In genomic region chr12:6620885-6621274, GRCh38 we compare ENCODE assay signal across 15 cellular contexts. TPM values are rescaled to one million over a fixed set of nuclear protein-coding genes. Genes with fewer than 3 reads are reported as not detected.
DNase-seq lines count a peak whose midpoint lies in the region; ATAC-seq and TF ChIP-seq lines count a peak whose summit lies in the region.
"Had no signal": no experiment of that assay in that cellular context is flagged by ENCODE, and none has a peak within 500 bp of the region (broad histone marks: within the 10 kb centered on the region; RNA-seq: fewer than 3 reads in every experiment).

No MANE protein-coding gene starts in this region.

- no peak for DNase-seq in activated T-cell treated with anti-CD3 and anti-CD28 coated beads, Interleukin-2, amount 50 U/mL, for 72 hours
- DNase-seq in activated T-cell treated with anti-CD3 and anti-CD28 coated beads, Interleukin-2, amount 50 U/mL, for 1 hour: no peak
- no peak for DNase-seq in activated T-helper 1 cell treated with anti-CD3 and anti-CD28 coated beads, Interleukin-12 subunit alpha, Interleukin-12 subunit beta, Interleukin-2, Interleukin-4 antibody, amounts not matched to agents 30 ng/mL and 10 ng/mL and 1 ng/mL, durations not matched to agents 14 hours and 24 hours and 36 hours (ENCODE audit: low spot score)
- no peak for DNase-seq in memory B cell (ENCODE audit: low spot score in 2 of 2)
- no peak for DNase-seq in stimulated activated naive CD8-positive, alpha-beta T cell treated with anti-CD3 and anti-CD28 coated beads, Interleukin-15, amount 100 ng/mL, for 72 hours
- no peak for DNase-seq in brain microvascular endothelial cell
- DNase-seq in activated CD4-positive, CD25-positive, alpha-beta regulatory T cell treated with anti-CD3 and anti-CD28 coated beads, Interleukin-2, amount 50 U/mL, for 72 hours: no peak
- DNase-seq: caudate nucleus, DMS79, GOT3, NCI-H1048 had no signal

- H3K36me3 Mint-ChIP-seq in activated T-cell treated with anti-CD3 and anti-CD28 coated beads, Interleukin-2, amount 50 U/mL, for 72 hours (ENCODE audit: insufficient read depth in 2 of 2): no peaks in the 10 kb centered on the region
- H3K36me3 Mint-ChIP-seq in activated T-helper 1 cell treated with anti-CD3 and anti-CD28 coated beads, Interleukin-12 subunit alpha, Interleukin-12 subunit beta, Interleukin-2, Interleukin-4 antibody, amounts not matched to agents 30 ng/mL and 10 ng/mL and 1 ng/mL, durations not matched to agents 14 hours and 24 hours and 36 hours (ENCODE audit: low read depth): no peaks in the 10 kb centered on the region
- H3K36me3 Mint-ChIP-seq in memory B cell: peaks cover 17% of the 10 kb centered on the region

- intact Hi-C loops in activated T-helper 1 cell treated with anti-CD3 and anti-CD28 coated beads, Interleukin-12 subunit alpha, Interleukin-12 subunit beta, Interleukin-2, Interleukin-4 antibody, amounts not matched to agents 30 ng/mL and 10 ng/mL and 1 ng/mL, durations not matched to agents 14 hours and 24 hours and 36 hours (cut with micrococcal nuclease): loop anchor here (1.0 kb wide), 1 partner anchor 63 kb away; no protein-coding TSS in a partner anchor

- H3K4me1 Mint-ChIP-seq in activated T-cell treated with anti-CD3 and anti-CD28 coated beads, Interleukin-2, amount 50 U/mL, for 72 hours (ENCODE audit: low read depth): peaks cover 7% of the 10 kb centered on the region
- peaks cover 9% of the 10 kb centered on the region for H3K4me1 Mint-ChIP-seq in activated T-helper 1 cell treated with anti-CD3 and anti-CD28 coated beads, Interleukin-12 subunit alpha, Interleukin-12 subunit beta, Interleukin-2, Interleukin-4 antibody, amounts not matched to agents 30 ng/mL and 10 ng/mL and 1 ng/mL, durations not matched to agents 14 hours and 24 hours and 36 hours (ENCODE audit: low read depth)
- H3K4me1 Mint-ChIP-seq in memory B cell: peaks cover 30% of the 10 kb centered on the region
- H3K4me1 Mint-ChIP-seq in stimulated activated naive CD8-positive, alpha-beta T cell treated with anti-CD3 and anti-CD28 coated beads, Interleukin-15, amount 100 ng/mL, for 72 hours: peaks cover 23% of the 10 kb centered on the region

- no peak overlapping the region for H3K27ac ChIP-seq in brain microvascular endothelial cell
- H3K27ac ChIP-seq: uterus had no signal

- no peaks in the 10 kb centered on the region for H3K27me3 Mint-ChIP-seq in activated T-cell treated with anti-CD3 and anti-CD28 coated beads, Interleukin-2, amount 50 U/mL, for 72 hours (ENCODE audit: low read depth)
- H3K27me3 Mint-ChIP-seq in activated T-helper 1 cell treated with anti-CD3 and anti-CD28 coated beads, Interleukin-12 subunit alpha, Interleukin-12 subunit beta, Interleukin-2, Interleukin-4 antibody, amounts not matched to agents 30 ng/mL and 10 ng/mL and 1 ng/mL, durations not matched to agents 14 hours and 24 hours and 36 hours (ENCODE audit: insufficient read depth): no peaks in the 10 kb centered on the region
- no peaks in the 10 kb centered on the region for H3K27me3 Mint-ChIP-seq in memory B cell
- no peaks in the 10 kb centered on the region for H3K27me3 Mint-ChIP-seq in stimulated activated naive CD8-positive, alpha-beta T cell treated with anti-CD3 and anti-CD28 coated beads, Interleukin-15, amount 100 ng/mL, for 72 hours

- TF ChIP-seq CTCF in brain microvascular endothelial cell (IDR thresholded peaks at IDR 0.05; ENCODE audit: low read depth, low read length, missing control alignments): no peak

- no peak overlapping the region for H3K4me3 ChIP-seq in brain microvascular endothelial cell (ENCODE audit: low read depth, low read length)
- H3K4me3 ChIP-seq: GM12878, uterus had no signal

- no peaks in the 10 kb centered on the region for H3K36me3 ChIP-seq in brain microvascular endothelial cell (replicated peaks)
- H3K36me3 ChIP-seq: uterus had no signal

- H3K9me3 Mint-ChIP-seq in activated T-cell treated with anti-CD3 and anti-CD28 coated beads, Interleukin-2, amount 50 U/mL, for 72 hours: no peaks in the 10 kb centered on the region
- H3K9me3 Mint-ChIP-seq in activated T-helper 1 cell treated with anti-CD3 and anti-CD28 coated beads, Interleukin-12 subunit alpha, Interleukin-12 subunit beta, Interleukin-2, Interleukin-4 antibody, amounts not matched to agents 30 ng/mL and 10 ng/mL and 1 ng/mL, durations not matched to agents 14 hours and 24 hours and 36 hours: no peaks in the 10 kb centered on the region
- H3K9me3 Mint-ChIP-seq in memory B cell: no peaks in the 10 kb centered on the region
- no peaks in the 10 kb centered on the region for H3K9me3 Mint-ChIP-seq in stimulated activated naive CD8-positive, alpha-beta T cell treated with anti-CD3 and anti-CD28 coated beads, Interleukin-15, amount 100 ng/mL, for 72 hours

- ATAC-seq in activated T-cell treated with anti-CD3 and anti-CD28 coated beads, Interleukin-2, amount 50 U/mL, for 72 hours (replicated peaks in 1 of 2): no peak
- ATAC-seq in memory B cell (ENCODE audit: low read depth) (no peak), HG03135 (IDR thresholded peaks at IDR 0.05; ENCODE audit: unreplicated experiment) (no peak)
- no peak for ATAC-seq in stimulated activated naive CD8-positive, alpha-beta T cell treated with anti-CD3 and anti-CD28 coated beads, Interleukin-15, amount 100 ng/mL, for 72 hours
- ATAC-seq: GM12878 had no signal

- no peaks in the 10 kb centered on the region for H3K27me3 ChIP-seq in brain microvascular endothelial cell (replicated peaks)

- in situ Hi-C loops in brain microvascular endothelial cell (cut with HindIII; ENCODE audit: low pct_ligation_motif_present, low sequenced_read_pairs): no loop called here

- no peak overlapping the region for H3K27ac Mint-ChIP-seq in activated T-cell treated with anti-CD3 and anti-CD28 coated beads, Interleukin-2, amount 50 U/mL, for 72 hours
- H3K27ac Mint-ChIP-seq in activated T-helper 1 cell treated with anti-CD3 and anti-CD28 coated beads, Interleukin-12 subunit alpha, Interleukin-12 subunit beta, Interleukin-2, Interleukin-4 antibody, amounts not matched to agents 30 ng/mL and 10 ng/mL and 1 ng/mL, durations not matched to agents 14 hours and 24 hours and 36 hours: peak overlapping the region; percentile 52
- peak overlapping the region; percentile 29 for H3K27ac Mint-ChIP-seq in memory B cell
- H3K27ac Mint-ChIP-seq in stimulated activated naive CD8-positive, alpha-beta T cell treated with anti-CD3 and anti-CD28 coated beads, Interleukin-15, amount 100 ng/mL, for 72 hours: peak overlapping the region in 1 of 2 donors; percentile 90

- peak overlapping the region; percentile 69 to 71 for H3K4me3 Mint-ChIP-seq in activated T-cell treated with anti-CD3 and anti-CD28 coated beads, Interleukin-2, amount 50 U/mL, for 72 hours
- peak overlapping the region; percentile 51 for H3K4me3 Mint-ChIP-seq in activated T-helper 1 cell treated with anti-CD3 and anti-CD28 coated beads, Interleukin-12 subunit alpha, Interleukin-12 subunit beta, Interleukin-2, Interleukin-4 antibody, amounts not matched to agents 30 ng/mL and 10 ng/mL and 1 ng/mL, durations not matched to agents 14 hours and 24 hours and 36 hours
- no peak overlapping the region for H3K4me3 Mint-ChIP-seq in memory B cell
- H3K4me3 Mint-ChIP-seq in stimulated activated naive CD8-positive, alpha-beta T cell treated with anti-CD3 and anti-CD28 coated beads, Interleukin-15, amount 100 ng/mL, for 72 hours: peak overlapping the region; percentile 17 to 62

RNA-seq across cellular contexts. Expression of gene CHD4, which starts 13.7 kb away (rescaled TPM):
- 100 to 1,000 TPM; 292 to 299 TPM for total RNA-seq in activated T-cell treated with anti-CD3 and anti-CD28 coated beads, Interleukin-2, amount 50 U/mL, for 72 hours
- 348 and 368 TPM in 2 replicates for total RNA-seq in activated T-helper 1 cell treated with anti-CD3 and anti-CD28 coated beads, Interleukin-12 subunit alpha, Interleukin-12 subunit beta, Interleukin-2, Interleukin-4 antibody, amounts not matched to agents 30 ng/mL and 10 ng/mL and 1 ng/mL, durations not matched to agents 14 hours and 24 hours and 36 hours

RNA-seq across cellular contexts. Expression of gene LPAR5, which starts 14.9 kb away (rescaled TPM):
- 1 to 10 TPM; 4.1 to 8.9 TPM for total RNA-seq in activated T-cell treated with anti-CD3 and anti-CD28 coated beads, Interleukin-2, amount 50 U/mL, for 72 hours
- 2.8 and 3.1 TPM in 2 replicates for total RNA-seq in activated T-helper 1 cell treated with anti-CD3 and anti-CD28 coated beads, Interleukin-12 subunit alpha, Interleukin-12 subunit beta, Interleukin-2, Interleukin-4 antibody, amounts not matched to agents 30 ng/mL and 10 ng/mL and 1 ng/mL, durations not matched to agents 14 hours and 24 hours and 36 hours

RNA-seq across cellular contexts. Expression of gene ACRBP, which starts 26.4 kb away (rescaled TPM):
- total RNA-seq in activated T-cell treated with anti-CD3 and anti-CD28 coated beads, Interleukin-2, amount 50 U/mL, for 72 hours: 1 to 10 TPM; 5.2 to 6.1 TPM
- 0.83 and 1.0 TPM in 2 replicates for total RNA-seq in activated T-helper 1 cell treated with anti-CD3 and anti-CD28 coated beads, Interleukin-12 subunit alpha, Interleukin-12 subunit beta, Interleukin-2, Interleukin-4 antibody, amounts not matched to agents 30 ng/mL and 10 ng/mL and 1 ng/mL, durations not matched to agents 14 hours and 24 hours and 36 hours
- total RNA-seq: HT1080 had no signal

RNA-seq across cellular contexts. Expression of gene ING4, which starts 42.0 kb away (rescaled TPM):
- 10 to 100 TPM; 27.6 to 28.0 TPM for total RNA-seq in activated T-cell treated with anti-CD3 and anti-CD28 coated beads, Interleukin-2, amount 50 U/mL, for 72 hours
- total RNA-seq in activated T-helper 1 cell treated with anti-CD3 and anti-CD28 coated beads, Interleukin-12 subunit alpha, Interleukin-12 subunit beta, Interleukin-2, Interleukin-4 antibody, amounts not matched to agents 30 ng/mL and 10 ng/mL and 1 ng/mL, durations not matched to agents 14 hours and 24 hours and 36 hours: 14.6 and 15.0 TPM in 2 replicates

RNA-seq across cellular contexts. Expression of gene NOP2, which starts 52.8 kb away (rescaled TPM):
- 10 to 100 TPM; 76.9 to 89.8 TPM for total RNA-seq in activated T-cell treated with anti-CD3 and anti-CD28 coated beads, Interleukin-2, amount 50 U/mL, for 72 hours
- total RNA-seq in activated T-helper 1 cell treated with anti-CD3 and anti-CD28 coated beads, Interleukin-12 subunit alpha, Interleukin-12 subunit beta, Interleukin-2, Interleukin-4 antibody, amounts not matched to agents 30 ng/mL and 10 ng/mL and 1 ng/mL, durations not matched to agents 14 hours and 24 hours and 36 hours: 194 and 196 TPM in 2 replicates
